In genomic region chr2:217712431-217712830, GRCh38 we compare ENCODE assay signal across 18 cellular contexts.
DNase-seq lines count a peak whose midpoint lies in the region; ATAC-seq and TF ChIP-seq lines count a peak whose summit lies in the region.
"Had no signal": no experiment of that assay in that cellular context is flagged by ENCODE, and none has a peak within 500 bp of the region (broad histone marks: within the 10 kb centered on the region; RNA-seq: fewer than 3 reads in every experiment).

No MANE protein-coding gene starts in this region.

- peaks cover 69% of the 10 kb centered on the region for H3K4me1 Mint-ChIP-seq in brain

- H3K27ac ChIP-seq in IMR-90 (ENCODE audit: insufficient read depth, low read length): peak overlapping the region; percentile 93
- peak overlapping the region; percentile 17 to 59 for H3K27ac ChIP-seq in tibial artery
- H3K27ac ChIP-seq in A673 (ENCODE audit: low read depth, low read length, poor library complexity, severe bottlenecking): no peak overlapping the region
- H3K27ac ChIP-seq: C4-2B, HL-60 had no signal

- H3K4me2 ChIP-seq in IMR-90 (ENCODE audit: low read depth, low read length): no peak overlapping the region

- no peak overlapping the region for H2AK9ac ChIP-seq in IMR-90 (replicated peaks; ENCODE audit: low read depth, low read length, poor library complexity)

- H3K79me1 ChIP-seq in IMR-90 (ENCODE audit: low read depth in 1 of 2, low read length in 2 of 2): no peaks in the 10 kb centered on the region

- no peaks in the 10 kb centered on the region for H3K27me3 ChIP-seq in IMR-90 (ENCODE audit: control insufficient read depth, insufficient read depth, low read length)
- H3K27me3 ChIP-seq in tibial artery: no peaks in the 10 kb centered on the region
- no peaks in the 10 kb centered on the region for H3K27me3 ChIP-seq in A673 (replicated peaks; ENCODE audit: insufficient read depth, low read depth, low read length, poor library complexity)
- H3K27me3 ChIP-seq: BE2C had no signal

- H2BK15ac ChIP-seq in IMR-90 (ENCODE audit: low read depth, low read length): peak overlapping the region; percentile 97

- H3K9me3 Mint-ChIP-seq in brain: peaks cover 0 to 7% (median 0%) of the 10 kb centered on the region in 5 experiments
- H3K9me3 Mint-ChIP-seq: CD4-positive, alpha-beta memory T cell; HFFc6 had no signal

- H2BK5ac ChIP-seq in IMR-90 (ENCODE audit: low read depth, low read length, poor library complexity, severe bottlenecking): peak overlapping the region; percentile 61

- H3K4me1 ChIP-seq in IMR-90 (ENCODE audit: control insufficient read depth, insufficient read depth, low read length): peaks cover 35% of the 10 kb centered on the region
- peaks cover 0 to 39% (median 23%) of the 10 kb centered on the region in 4 donors for H3K4me1 ChIP-seq in tibial artery
- H3K4me1 ChIP-seq in A673 (ENCODE audit: insufficient read depth, low read length, poor library complexity, severe bottlenecking): no peaks in the 10 kb centered on the region

- peaks cover 9% of the 10 kb centered on the region for H3K27me3 Mint-ChIP-seq in brain
- H3K27me3 Mint-ChIP-seq: CD4-positive, alpha-beta memory T cell had no signal

- CTCF ChIA-PET in IMR-90 (lab: Yijun Ruan, JAX) (interaction anchor here (0.9 to 1.9 kb wide), 5 partner anchors 54 to 200 kb away, joined by 3 to 20 read pairs (median 5); no protein-coding TSS in a partner anchor), A673 (lab: Charles Lee) (interaction anchor here (1.0 to 1.1 kb wide), 2 partner anchors 19 to 1017 kb away, joined by 3 to 6 read pairs; partner anchors contain the start of gene IGFBP5)

- H4K8ac ChIP-seq in IMR-90 (ENCODE audit: low read depth in 2 of 2, low read length in 2 of 2): peak overlapping the region; percentile 72 to 99

- no peak for DNase-seq in IMR-90
- peak; percentile 69 for DNase-seq in mesenteric fat pad (ENCODE audit: low spot score)
- DNase-seq in tibial artery: no peak
- no peak for DNase-seq in A673 (ENCODE audit: low spot score)
- no peak for DNase-seq in MV-4-11 (lab: John Stamatoyannopoulos, UW)
- no peak for DNase-seq in SIG-M5 treated with dmso at 0.1 percent for 504 hours (lab: John Stamatoyannopoulos, UW; ENCODE audit: unreplicated experiment)
- DNase-seq: BE2C; CD4-positive, alpha-beta memory T cell; DMS153; DMS79 treated with DMSO at 0.1 percent for 48 hours; EL; GDM1; HCEC 1CT; HFFc6 had no signal

- peak overlapping the region; percentile 100 for H2BK120ac ChIP-seq in IMR-90 (ENCODE audit: low read depth, low read length)

- peak overlapping the region; percentile 99 for H3K14ac ChIP-seq in IMR-90 (replicated peaks; ENCODE audit: low read depth, low read length)

- H3K9me3 ChIP-seq in IMR-90 (ENCODE audit: control insufficient read depth, insufficient read depth, low read length) (no peaks in the 10 kb centered on the region), tibial artery (no peaks in the 10 kb centered on the region), A673 (ENCODE audit: low read depth, low read length, poor library complexity, severe bottlenecking) (no peaks in the 10 kb centered on the region)
- H3K9me3 ChIP-seq: BE2C had no signal

- in situ Hi-C loops in IMR-90 (cut with MboI; ENCODE audit: low sequenced_read_pairs): loop anchor here (5.0 to 25.0 kb wide), 4 partner anchors 200 to 1198 kb away; no protein-coding TSS in a partner anchor

- dilution Hi-C loops in IMR-90 (cut with HindIII; ENCODE audit: low sequenced_read_pairs, unreplicated experiment): no loop called here

- intact Hi-C loops in IMR-90 (cut with micrococcal nuclease): loop anchor here (2.0 to 5.0 kb wide), 5 partner anchors 330 to 1195 kb away; no protein-coding TSS in a partner anchor
- intact Hi-C loops in tibial artery (cut with DNase I; ENCODE audit: low total_unique reads): loop anchor here (5.0 kb wide), 2 partner anchors 60 to 1015 kb away; partner anchors contain the start of gene IGFBP5
- intact Hi-C loops in A673 (cut with micrococcal nuclease; ENCODE audit: unreplicated experiment): loop anchor here (2.0 to 5.0 kb wide), 5 partner anchors 185 to 1194 kb away; partner anchors contain the start of gene IGFBP5

- TF ChIP-seq POLR2A in IMR-90 (IDR thresholded peaks at IDR 0.05; ENCODE audit: low read depth, low read length): no peak

- peak overlapping the region; percentile 87; the same call in 1 of the 2 replicates for H3K9ac ChIP-seq in IMR-90 (ENCODE audit: low read depth, low read length)

- no peak for ATAC-seq in IMR-90 (ENCODE audit: low read depth)
- ATAC-seq: K562 had no signal

- H3K56ac ChIP-seq in IMR-90 (ENCODE audit: extremely low read depth, insufficient read depth, low read length): 0 out of 2 replicates have a peak overlapping the region, but pooled peaks have one; percentile 24

- TF ChIP-seq RAD21 in IMR-90 (IDR thresholded peaks at IDR 0.05; ENCODE audit: low read length): no peak

- no peaks in the 10 kb centered on the region for H3K36me3 Mint-ChIP-seq in brain
- H3K36me3 Mint-ChIP-seq: CD4-positive, alpha-beta memory T cell had no signal

- BruUV-seq in IMR-90 (replicated peaks; lab: Mats Ljungman, UMichigan) (no TSS peak), A673 (replicated peaks; lab: Mats Ljungman, UMichigan) (no TSS peak)

- no peak for TF ChIP-seq CTCF in IMR-90 (conservative IDR thresholded peaks at IDR 0.05; ENCODE audit: low read depth, low read length)
- TF ChIP-seq CTCF in brain (conservative IDR thresholded peaks at IDR 0.05): no peak
- TF ChIP-seq CTCF in tibial artery (IDR thresholded peaks at IDR 0.05): no peak
- no peak for TF ChIP-seq CTCF in A673 (conservative IDR thresholded peaks at IDR 0.05; ENCODE audit: low read depth, low read length)

- H4K5ac ChIP-seq in IMR-90 (ENCODE audit: low read depth, low read length): peak overlapping the region; percentile 99

- peak overlapping the region in 3 of 5 experiments; percentile 20 to 95 (median 56) for H3K27ac Mint-ChIP-seq in brain
- H3K27ac Mint-ChIP-seq: CD4-positive, alpha-beta memory T cell had no signal

- H3K4me3 ChIP-seq in IMR-90 (ENCODE audit: insufficient read depth, low read depth, low read length) (no peak overlapping the region), tibial artery (no peak overlapping the region), A673 (ENCODE audit: low read depth, low read length, poor library complexity, severe bottlenecking) (no peak overlapping the region)
- H3K4me3 ChIP-seq: K562 had no signal

- H3K9me1 ChIP-seq in IMR-90 (ENCODE audit: insufficient read depth, low read length): peaks cover 28% of the 10 kb centered on the region

- H3K4me3 Mint-ChIP-seq in brain: no peak overlapping the region
- H3K4me3 Mint-ChIP-seq: CD4-positive, alpha-beta memory T cell; HFFc6 had no signal

- 93% methylated on average over 7 of the region's 7 CpGs; no CpG with 5 or more reads in 1 of the 2 experiments for WGBS in IMR-90 (ENCODE audit: extremely low coverage in 2 of 2, insufficient read length in 1 of 2), 2 experiments

- H4K91ac ChIP-seq in IMR-90 (ENCODE audit: insufficient read depth, low read depth, low read length): peak overlapping the region; percentile 100

- peak overlapping the region; percentile 99 for H3K4ac ChIP-seq in IMR-90 (ENCODE audit: low read depth, low read length)

- peak overlapping the region; percentile 99 for H3K18ac ChIP-seq in IMR-90 (ENCODE audit: low read depth, low read length)

- H3K23ac ChIP-seq in IMR-90 (ENCODE audit: low read depth, low read length): peak overlapping the region; percentile 92

- no peaks in the 10 kb centered on the region for H3K36me3 ChIP-seq in IMR-90 (ENCODE audit: control insufficient read depth, insufficient read depth, low read length)
- peaks cover 0 to 8% (median 0%) of the 10 kb centered on the region in 3 donors for H3K36me3 ChIP-seq in tibial artery
- no peaks in the 10 kb centered on the region for H3K36me3 ChIP-seq in A673 (ENCODE audit: insufficient read depth, low read length, poor library complexity, severe bottlenecking)
- H3K36me3 ChIP-seq: BE2C had no signal

- peak overlapping the region; percentile 97 for H2AK5ac ChIP-seq in IMR-90 (ENCODE audit: low read depth, low read length)

- POLR2A ChIA-PET in IMR-90 (lab: Charles Lee; ENCODE audit: unreplicated experiment): interaction anchor here (0.7 to 0.9 kb wide), 2 partner anchors 161 to 1017 kb away, joined by 3 to 8 read pairs; partner anchors contain the start of gene IGFBP5
- POLR2A ChIA-PET in A673 (lab: Charles Lee; ENCODE audit: low non-redundant PET): no interaction called here

- H2AFZ ChIP-seq in IMR-90 (replicated peaks; ENCODE audit: low read length, poor library complexity): peak overlapping the region; percentile 11

- peak overlapping the region; percentile 100 for H2BK20ac ChIP-seq in IMR-90 (ENCODE audit: low read depth, low read length)

- H4K20me1 ChIP-seq in IMR-90 (ENCODE audit: insufficient read depth, low read length): no peaks in the 10 kb centered on the region

TF ChIP-seq in IMR-90, 13 proteins besides CTCF, POLR2A, EP300 and RAD21:
- TF ChIP-seq CEBPB (IDR thresholded peaks at IDR 0.05; ENCODE audit: low read depth, low read length) (no peak), MAFK (IDR thresholded peaks at IDR 0.05; ENCODE audit: low read depth, low read length) (no peak), ELK1 (IDR thresholded peaks at IDR 0.05; ENCODE audit: borderline replicate concordance, low read depth, low read length) (no peak), NFE2L2 (IDR thresholded peaks at IDR 0.05; ENCODE audit: low read depth, low read length) (no peak), MXI1 (IDR thresholded peaks at IDR 0.05; ENCODE audit: borderline replicate concordance, low read depth, low read length) (no peak), FOS (IDR thresholded peaks at IDR 0.05; ENCODE audit: low read depth, low read length) (no peak), RFX5 (IDR thresholded peaks at IDR 0.05; ENCODE audit: low read depth, low read length) (no peak), SMC3 (IDR thresholded peaks at IDR 0.05; ENCODE audit: low read depth, low read length) (no peak), RCOR1 (IDR thresholded peaks at IDR 0.05; ENCODE audit: insufficient replicate concordance, low read length) (no peak)
